ENCODE assay signal across 8 cellular contexts in the genomic region with DNA sequence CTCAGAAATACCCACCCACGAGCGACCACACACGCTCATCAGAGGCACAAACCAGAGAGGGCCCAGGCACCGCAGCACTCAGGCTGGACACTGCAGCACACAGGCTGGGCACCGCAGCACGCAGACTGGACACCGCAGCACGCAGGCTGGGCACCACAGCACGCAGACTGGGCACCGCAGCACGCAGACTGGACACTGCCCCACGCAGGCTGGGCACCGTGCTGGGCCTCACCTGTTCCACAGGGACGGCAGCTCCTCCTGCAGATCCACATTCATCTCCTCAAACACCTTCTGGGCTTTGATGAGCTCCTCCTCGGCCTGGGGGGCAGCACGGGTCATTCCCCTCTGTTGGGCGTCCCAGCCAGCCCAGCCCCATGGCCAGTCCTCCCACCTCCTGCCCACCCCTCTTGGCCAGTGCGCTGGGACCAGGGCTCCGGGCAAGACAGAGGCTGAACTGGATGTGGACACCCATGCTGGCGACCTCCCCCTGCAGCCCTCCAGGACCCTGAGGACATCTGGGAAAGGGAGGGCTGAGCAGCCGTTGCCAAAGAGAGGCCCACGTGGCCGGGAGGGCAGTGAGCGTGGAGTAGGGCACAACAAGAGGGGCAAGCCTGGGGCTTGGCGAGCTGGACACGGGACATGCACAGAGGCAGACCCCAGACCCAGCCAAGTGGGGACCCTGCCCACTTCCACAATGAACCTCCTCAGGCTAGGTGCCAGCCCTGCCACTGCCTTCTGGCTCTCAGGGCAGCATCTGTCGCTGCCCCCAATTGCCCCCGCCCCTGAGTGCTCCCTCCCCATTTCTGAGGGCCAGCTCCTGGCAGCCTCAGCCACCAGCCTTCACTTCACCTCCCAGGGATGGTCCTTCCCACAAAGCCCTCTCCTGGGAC. TPM values are rescaled to one million over a fixed set of nuclear protein-coding genes. Genes with fewer than 3 reads are reported as not detected.
DNase-seq lines count a peak whose midpoint lies in the region; ATAC-seq and TF ChIP-seq lines count a peak whose summit lies in the region.

No MANE protein-coding gene starts in this region.

- peaks cover 7 to 33% (median 12%) of the 10 kb centered on the region in 3 donors for H3K4me1 Mint-ChIP-seq in CD8-positive, alpha-beta memory T cell

- H3K27me3 ChIP-seq in CD8-positive, alpha-beta memory T cell (ENCODE audit: insufficient read depth, low read length, poor library complexity, severe bottlenecking): no peaks in the 10 kb centered on the region
- H3K27me3 ChIP-seq in NT2/D1 (ENCODE audit: insufficient read depth, insufficient read length) (no peaks in the 10 kb centered on the region), psoas muscle (ENCODE audit: insufficient read depth in 3 of 3, low read length in 2 of 3) (no peaks in the 10 kb centered on the region)

- H3K36me3 ChIP-seq in CD8-positive, alpha-beta memory T cell (ENCODE audit: insufficient read depth, low read length): peaks cover 19% of the 10 kb centered on the region
- H3K36me3 ChIP-seq in NT2/D1 (ENCODE audit: insufficient read depth, insufficient read length, low read length): peaks cover 41% of the 10 kb centered on the region
- peaks cover 6 to 47% of the 10 kb centered on the region in 2 donors for H3K36me3 ChIP-seq in psoas muscle (ENCODE audit: insufficient read depth in 1 of 2, low read depth in 1 of 2)

- peak overlapping the region in 3 of 8 donors; percentile 34 to 87 (median 38) for H3K27ac Mint-ChIP-seq in CD8-positive, alpha-beta memory T cell

- peak overlapping the region; percentile 62 for H3K9ac ChIP-seq in NT2/D1 (ENCODE audit: insufficient read length, low read depth)

- no peak for TF ChIP-seq POLR2A in lower leg skin (IDR thresholded peaks at IDR 0.05)

- ATAC-seq in psoas muscle (no peak), HG02588 (IDR thresholded peaks at IDR 0.05; ENCODE audit: unreplicated experiment) (no peak)

- H3K9me3 ChIP-seq in CD8-positive, alpha-beta memory T cell (ENCODE audit: low read length): no peaks in the 10 kb centered on the region
- no peaks in the 10 kb centered on the region for H3K9me3 ChIP-seq in NT2/D1 (ENCODE audit: insufficient read depth, low read length)
- no peaks in the 10 kb centered on the region for H3K9me3 ChIP-seq in psoas muscle

- H3K9me3 Mint-ChIP-seq in CD8-positive, alpha-beta memory T cell: no peaks in the 10 kb centered on the region

- no peak overlapping the region for H3K4me3 ChIP-seq in CD8-positive, alpha-beta memory T cell (ENCODE audit: low read length)
- H3K4me3 ChIP-seq in NT2/D1 (ENCODE audit: insufficient read length, low read depth) (no peak overlapping the region), coronary artery (peak overlapping the region; percentile 54), psoas muscle (peak overlapping the region; percentile 44), lower leg skin (ENCODE audit: low read depth, poor library complexity, severe bottlenecking) (no peak overlapping the region)

- intact Hi-C loops in psoas muscle (cut with DNase I) (no loop called here), lower leg skin (cut with DNase I; ENCODE audit: low total_unique reads) (no loop called here)

- H3K36me3 Mint-ChIP-seq in CD8-positive, alpha-beta memory T cell: peaks cover 0 to 78% (median 5%) of the 10 kb centered on the region in 3 donors

- no peak overlapping the region for H3K4me3 Mint-ChIP-seq in CD8-positive, alpha-beta memory T cell

- WGBS in psoas muscle, 3 donors: 79 to 83% (median 82%) methylated on average over 26 to 28 of the region's 28 CpGs
- WGBS in lower leg skin, 2 donors: 83 to 86% methylated on average over 18 to 21 of the region's 28 CpGs

- H3K27ac ChIP-seq in CD8-positive, alpha-beta memory T cell (ENCODE audit: low read depth, low read length): peak overlapping the region; percentile 57
- H3K27ac ChIP-seq in coronary artery (peak overlapping the region; percentile 47 to 86), psoas muscle (peak overlapping the region; percentile 98)

- no peaks in the 10 kb centered on the region for H3K27me3 Mint-ChIP-seq in CD8-positive, alpha-beta memory T cell

- no peak for DNase-seq in CD8-positive, alpha-beta memory T cell
- no peak for DNase-seq in NT2/D1 (ENCODE audit: low read depth, low spot score)
- no peak for DNase-seq in coronary artery (ENCODE audit: low spot score)
- DNase-seq in psoas muscle: peak in 1 of 2 donors; percentile 79
- DNase-seq in NCI-H2171 (lab: John Stamatoyannopoulos, UW): no peak
- DNase-seq in lower leg skin (ENCODE audit: low spot score in 2 of 2): no peak
- no peak for DNase-seq in midbrain (lab: John Stamatoyannopoulos, UW)

- CTCF ChIA-PET in CD8-positive, alpha-beta memory T cell (lab: Charles Lee): interaction anchor here (3.0 kb wide), 1 partner anchor 14 kb away, joined by 12 read pairs; no protein-coding TSS in a partner anchor

- POLR2A ChIA-PET in CD8-positive, alpha-beta memory T cell (lab: Charles Lee): no interaction called here

- TF ChIP-seq CTCF in coronary artery (IDR thresholded peaks at IDR 0.05) (no peak), psoas muscle (IDR thresholded peaks at IDR 0.05) (no peak), lower leg skin (IDR thresholded peaks at IDR 0.05) (no peak)

- H3K4me1 ChIP-seq in CD8-positive, alpha-beta memory T cell (ENCODE audit: insufficient read depth, low read length): peaks cover 17% of the 10 kb centered on the region
- H3K4me1 ChIP-seq in NT2/D1 (ENCODE audit: insufficient read depth, insufficient read length) (peaks cover 44% of the 10 kb centered on the region), psoas muscle (peaks cover 63% of the 10 kb centered on the region)

RNA-seq across cellular contexts. Expression of a gene that starts 43.0 kb away (rescaled TPM):
- 10 to 100 TPM; 84.9 to 87.3 TPM for total RNA-seq in CD8-positive, alpha-beta memory T cell
- 163 TPM for polyA plus RNA-seq in CD8-positive, alpha-beta memory T cell
- total RNA-seq in psoas muscle: 1,000 to 10,000 TPM; 1,036 to 1,643 (median 1,260) TPM
- polyA plus RNA-seq in psoas muscle: 1,000 to 10,000 TPM in 2 of 3 donors, 100 to 1,000 TPM in 1; 615 to 1,667 (median 1,547) TPM
- total RNA-seq in lower leg skin: 10 to 100 TPM in 2 of 4 donors, 1 to 10 TPM in 2; 8.4 to 18.2 (median 9.8) TPM

Comparison
In these comparisons a context has a peak if more than half of its experiments do, and no peak if none do; other contexts are left out.
1. H3K4me3 ChIP-seq: peak in coronary artery (single experiment) and psoas muscle (single experiment); none in CD8-positive, alpha-beta memory T cell (single experiment), NT2/D1 (single experiment) and lower leg skin (single experiment).
2. RNA of a gene that starts 43.0 kb away (total RNA-seq): 1,036 to 1,643 TPM in psoas muscle; 84.9 to 87.3 TPM in CD8-positive, alpha-beta memory T cell and 8.4 to 18.2 TPM in lower leg skin; every median in the first group is over 10 times any median in the second.
3. Peak in every context shown above with its lines, with median percentiles within 50 percentile points of each other: H3K27ac ChIP-seq.